Comparison of ENCODE assay signal across 10 cellular contexts in genomic region chr5:158560170-158560569, GRCh38.
A peak's percentile ranks its signal among the peaks of the same experiment; 100 is the strongest.
DNase-seq lines count a peak whose midpoint lies in the region; ATAC-seq lines count a peak whose summit lies in the region.
"Had no signal": no experiment of that assay in that cellular context is flagged by ENCODE, and none has a peak within 500 bp of the region (broad histone marks: within the 10 kb centered on the region; RNA-seq: fewer than 3 reads in every experiment).

No MANE protein-coding gene starts in this region.

- ATAC-seq in GM18861 (IDR thresholded peaks at IDR 0.05; ENCODE audit: unreplicated experiment) (peak; percentile 94), HG02588 (IDR thresholded peaks at IDR 0.05; ENCODE audit: unreplicated experiment) (peak; percentile 97)
- ATAC-seq: K562 had no signal

- DNase-seq in NCI-H1436 (lab: John Stamatoyannopoulos, UW) (peak; percentile 36), islet precursor cell (peak; percentile 67), NCI-H446 treated with DMSO at 0.1 percent for 48 hours (lab: John Stamatoyannopoulos, UW) (no peak), NCI-H774 (lab: John Stamatoyannopoulos, UW) (no peak), medulla oblongata (ENCODE audit: extremely low spot score) (no peak)
- no peak for DNase-seq in activated CD4-positive, alpha-beta T cell treated with anti-CD3 and anti-CD28 coated beads, Interleukin-2, amount 50 U/mL, for 1 hour
- DNase-seq: caudate nucleus had no signal

Comparison
In these comparisons a context has a peak if more than half of its experiments do, and no peak if none do; other contexts are left out.
1. DNase-seq: peak in NCI-H1436 (single experiment) and islet precursor cell (single experiment); none in NCI-H446 treated with DMSO at 0.1 percent for 48 hours (single experiment), activated CD4-positive, alpha-beta T cell treated with anti-CD3 and anti-CD28 coated beads, Interleukin-2, amount 50 U/mL, for 1 hour (single experiment), NCI-H774 (single experiment) and medulla oblongata (single experiment).